ENCODE assay signal across 8 cellular contexts in the genomic region with DNA sequence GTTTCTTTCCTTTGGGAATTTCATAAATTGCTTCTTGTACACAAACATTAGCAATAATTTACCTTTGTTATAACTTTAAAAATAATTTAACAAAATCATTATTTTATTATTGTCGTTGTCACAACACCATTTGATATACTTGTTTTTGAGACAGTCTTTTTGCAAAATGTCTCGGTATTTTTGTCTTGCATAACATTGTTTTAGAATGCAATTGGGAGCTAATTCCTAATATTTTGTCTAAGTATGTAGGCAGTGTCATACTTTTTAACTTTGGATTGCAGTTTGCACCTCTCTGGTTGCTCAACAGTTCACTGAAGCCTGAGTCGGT. TPM values are rescaled to one million over a fixed set of nuclear protein-coding genes. Genes with fewer than 3 reads are reported as not detected.
A peak's percentile ranks its signal among the peaks of the same experiment; 100 is the strongest.
DNase-seq lines count a peak whose midpoint lies in the region; ATAC-seq and TF ChIP-seq lines count a peak whose summit lies in the region.

No MANE protein-coding gene starts in this region.

- H3K27me3 ChIP-seq in MG63 (no peaks in the 10 kb centered on the region), ectodermal cell (ENCODE audit: control insufficient read depth, insufficient read depth, low read length, poor library complexity, severe bottlenecking) (peaks cover 50% of the 10 kb centered on the region)

- DNase-seq in AG10803 (ENCODE audit: low read depth): no peak
- no peak for DNase-seq in MG63
- no peak for DNase-seq in natural killer cell treated with Interleukin-12 subunit alpha and Interleukin-12 subunit beta and Interleukin-15 and Interleukin-18, amount 100 ng/mL, for 72 hours (ENCODE audit: low spot score)
- DNase-seq in glomerular visceral epithelial cell (ENCODE audit: extremely low spot score): no peak
- DNase-seq in DMS 273 (lab: John Stamatoyannopoulos, UW; ENCODE audit: unreplicated experiment): no peak

- TF ChIP-seq CTCF in AG10803 (conservative IDR thresholded peaks at IDR 0.05; ENCODE audit: low read length): no peak

- no peak for ATAC-seq in natural killer cell treated with Interleukin-12 subunit alpha and Interleukin-12 subunit beta and Interleukin-15 and Interleukin-18, amount 100 ng/mL, for 72 hours
- ATAC-seq in GM21526 (IDR thresholded peaks at IDR 0.05; ENCODE audit: low FRiP score, unreplicated experiment) (no peak), GM21619 (IDR thresholded peaks at IDR 0.05; ENCODE audit: unreplicated experiment) (no peak)

- peak overlapping the region; percentile 70 for H3K4me3 ChIP-seq in AG10803 (ENCODE audit: low read length)
- H3K4me3 ChIP-seq in MG63: peak overlapping the region; percentile 63
- H3K4me3 ChIP-seq in ectodermal cell (ENCODE audit: insufficient read depth, low read depth, low read length): peak overlapping the region; percentile 68

- H3K4me1 ChIP-seq in ectodermal cell (ENCODE audit: control insufficient read depth, insufficient read depth, low read length): no peaks in the 10 kb centered on the region

- 17 to 23% methylated on average over 3 of the region's 3 CpGs for whole genome bisulfite sequencing in ectodermal cell, 2 experiments

- no peaks in the 10 kb centered on the region for H3K9me3 Mint-ChIP-seq in natural killer cell treated with Interleukin-12 subunit alpha and Interleukin-12 subunit beta and Interleukin-15 and Interleukin-18, amount 100 ng/mL, for 72 hours

- H3K27ac Mint-ChIP-seq in natural killer cell treated with Interleukin-12 subunit alpha and Interleukin-12 subunit beta and Interleukin-15 and Interleukin-18, amount 100 ng/mL, for 72 hours: no peak overlapping the region

- H3K27me3 Mint-ChIP-seq in natural killer cell treated with Interleukin-12 subunit alpha and Interleukin-12 subunit beta and Interleukin-15 and Interleukin-18, amount 100 ng/mL, for 72 hours: peaks cover 11 to 16% of the 10 kb centered on the region in 2 donors

- H3K9me3 ChIP-seq in MG63: no peaks in the 10 kb centered on the region
- no peaks in the 10 kb centered on the region for H3K9me3 ChIP-seq in ectodermal cell (ENCODE audit: control insufficient read depth, low read length)

- H3K4me1 Mint-ChIP-seq in natural killer cell treated with Interleukin-12 subunit alpha and Interleukin-12 subunit beta and Interleukin-15 and Interleukin-18, amount 100 ng/mL, for 72 hours (ENCODE audit: low read depth in 2 of 2): peaks cover 4 to 5% of the 10 kb centered on the region in 2 donors

- H3K4me3 Mint-ChIP-seq in natural killer cell treated with Interleukin-12 subunit alpha and Interleukin-12 subunit beta and Interleukin-15 and Interleukin-18, amount 100 ng/mL, for 72 hours: peak overlapping the region; percentile 80

- no peaks in the 10 kb centered on the region for H3K36me3 ChIP-seq in MG63
- H3K36me3 ChIP-seq in ectodermal cell (ENCODE audit: control insufficient read depth, insufficient read depth, low read length): no peaks in the 10 kb centered on the region

- H3K36me3 Mint-ChIP-seq in natural killer cell treated with Interleukin-12 subunit alpha and Interleukin-12 subunit beta and Interleukin-15 and Interleukin-18, amount 100 ng/mL, for 72 hours: no peaks in the 10 kb centered on the region

- no peak overlapping the region for H3K27ac ChIP-seq in ectodermal cell (ENCODE audit: insufficient read depth, low read depth, low read length, poor library complexity, severe bottlenecking)

RNA-seq across cellular contexts. Expression of gene CFAP299, which starts 0.3 kb away (rescaled TPM):
- total RNA-seq in MG63 (2014; rRNA removed; shearing (Covaris generic); ENCODE audit: low replicate concordance): 0.76 TPM in 1 of 2 replicates, not detected in the other
- polyA plus RNA-seq in ectodermal cell (2013, experiment 1 of 4): not detected
- not detected for polyA plus RNA-seq in ectodermal cell (2013, experiment 2 of 4)
- polyA plus RNA-seq in ectodermal cell (2013, experiment 3 of 4): not detected
- polyA plus RNA-seq in ectodermal cell (2013, experiment 4 of 4): not detected
- total RNA-seq in natural killer cell treated with Interleukin-12 subunit alpha and Interleukin-12 subunit beta and Interleukin-15 and Interleukin-18, amount 100 ng/mL, for 72 hours: not detected
